ENCODE assay signal across 8 cellular contexts in genomic region chr9:120875954-120876841, GRCh38. TPM values are rescaled to one million over a fixed set of nuclear protein-coding genes. Genes with fewer than 3 reads are reported as not detected.
A peak's percentile ranks its signal among the peaks of the same experiment; 100 is the strongest.
DNase-seq lines count a peak whose midpoint lies in the region; ATAC-seq and TF ChIP-seq lines count a peak whose summit lies in the region.

No MANE protein-coding gene starts in this region.

- peak overlapping the region; percentile 89 for H3K27ac Mint-ChIP-seq in T-helper 1 cell treated with Interleukin-12 subunit alpha and Interleukin-12 subunit beta and Interleukin-4 antibody, amounts not matched to agents 30 μg/mL and 1 μg/mL, for 36 hours

- ATAC-seq in HG02678 (IDR thresholded peaks at IDR 0.05; ENCODE audit: unreplicated experiment) = peak; percentile 64

- H3K36me3 Mint-ChIP-seq in T-helper 1 cell treated with Interleukin-12 subunit alpha and Interleukin-12 subunit beta and Interleukin-4 antibody, amounts not matched to agents 30 μg/mL and 1 μg/mL, for 36 hours (ENCODE audit: low read depth) = peaks cover 56% of the 10 kb centered on the region

- no peaks in the 10 kb centered on the region for H3K9me3 Mint-ChIP-seq in T-helper 1 cell treated with Interleukin-12 subunit alpha and Interleukin-12 subunit beta and Interleukin-4 antibody, amounts not matched to agents 30 μg/mL and 1 μg/mL, for 36 hours

- 0 out of 2 replicates have a peak, but pooled peaks have one; percentile 10 for TF ChIP-seq CTCF in GM12874 (IDR thresholded peaks at IDR 0.05; ENCODE audit: insufficient read depth, low read depth, low read length)

- H3K4me1 Mint-ChIP-seq in T-helper 1 cell treated with Interleukin-12 subunit alpha and Interleukin-12 subunit beta and Interleukin-4 antibody, amounts not matched to agents 30 μg/mL and 1 μg/mL, for 36 hours (ENCODE audit: low read depth) = peaks cover 65% of the 10 kb centered on the region

- no peaks in the 10 kb centered on the region for H3K27me3 Mint-ChIP-seq in T-helper 1 cell treated with Interleukin-12 subunit alpha and Interleukin-12 subunit beta and Interleukin-4 antibody, amounts not matched to agents 30 μg/mL and 1 μg/mL, for 36 hours (ENCODE audit: low read depth)

- DNase-seq in NCI-H1105 treated with DMSO at 0.1 percent for 48 hours (lab: John Stamatoyannopoulos, UW) (peak; percentile 77), anterior cingulate cortex (lab: John Stamatoyannopoulos, UW) (peak in 53 of 58 donors; percentile 21 to 90 (median 63)), hepatic stellate cell (ENCODE audit: low spot score) (peak; percentile 94), renal cortical epithelial cell (ENCODE audit: low read depth) (peak; percentile 66), OCI-M2 (lab: John Stamatoyannopoulos, UW; ENCODE audit: unreplicated experiment) (no peak)

- H3K4me3 Mint-ChIP-seq in T-helper 1 cell treated with Interleukin-12 subunit alpha and Interleukin-12 subunit beta and Interleukin-4 antibody, amounts not matched to agents 30 μg/mL and 1 μg/mL, for 36 hours = peak overlapping the region; percentile 84

RNA-seq across cellular contexts. Expression of gene PHF19, which starts 0.8 kb away (rescaled TPM):
- total RNA-seq in renal cortical epithelial cell = 8.0 and 21.4 TPM in 2 replicates

RNA-seq across cellular contexts. Expression of gene PSMD5, which starts 33.5 kb away (rescaled TPM):
- 25.5 and 38.4 TPM in 2 replicates for total RNA-seq in renal cortical epithelial cell

RNA-seq across cellular contexts. Expression of gene TRAF1, which starts 50.4 kb away (rescaled TPM):
- total RNA-seq in renal cortical epithelial cell = 3.4 and 16.0 TPM in 2 replicates
